ENCODE assay signal across 3 cellular contexts in the genomic region with DNA sequence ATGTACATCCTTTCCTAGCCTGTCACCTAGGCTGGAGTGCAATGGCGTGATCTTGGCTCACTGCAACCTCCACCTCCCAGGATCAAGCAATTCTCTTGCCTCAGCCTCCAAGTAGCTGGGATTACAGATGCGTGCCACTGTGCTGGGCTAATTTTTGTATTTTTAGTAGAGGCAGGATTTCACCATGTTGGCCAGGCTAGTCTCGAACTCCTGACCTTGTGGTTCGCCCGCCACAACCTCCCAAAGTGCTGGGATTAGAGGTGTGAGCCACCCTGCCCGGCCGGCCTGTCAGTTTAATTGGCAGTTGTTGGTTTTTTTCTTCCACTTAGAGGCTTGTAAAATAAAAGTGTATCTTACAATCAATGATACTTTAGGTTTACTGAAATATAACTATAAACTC. TPM values are rescaled to one million over a fixed set of nuclear protein-coding genes. Genes with fewer than 3 reads are reported as not detected.
"Had no signal": no experiment of that assay in that cellular context is flagged by ENCODE, and none has a peak within 500 bp of the region (broad histone marks: within the 10 kb centered on the region; RNA-seq: fewer than 3 reads in every experiment).

No MANE protein-coding gene starts in this region.

RNA-seq across cellular contexts. Expression of gene LAX1, which starts 28.6 kb away (rescaled TPM):
- total RNA-seq: occipital lobe, osteoblast, right atrium auricular region had no signal
